ENCODE assay signal across 1 cellular context in genomic region chr2:85774126-85774978, GRCh38.
TF ChIP-seq lines count a peak whose summit lies in the region.

No MANE protein-coding gene starts in this region.

TF ChIP-seq in IMR-90, 13 proteins besides CTCF, POLR2A, EP300 and RAD21:
- TF ChIP-seq MAFK (IDR thresholded peaks at IDR 0.05; ENCODE audit: low read depth, low read length) (no peak), BHLHE40 (IDR thresholded peaks at IDR 0.05; ENCODE audit: low read depth, low read length) (no peak), MXI1 (IDR thresholded peaks at IDR 0.05; ENCODE audit: borderline replicate concordance, low read depth, low read length) (no peak), RFX5 (IDR thresholded peaks at IDR 0.05; ENCODE audit: low read depth, low read length) (no peak), RCOR1 (IDR thresholded peaks at IDR 0.05; ENCODE audit: insufficient replicate concordance, low read length) (no peak), FOS (IDR thresholded peaks at IDR 0.05; ENCODE audit: low read depth, low read length) (no peak), CEBPB (IDR thresholded peaks at IDR 0.05; ENCODE audit: low read depth, low read length) (no peak), CHD1 (IDR thresholded peaks at IDR 0.05; ENCODE audit: low read depth, low read length) (no peak), SMC3 (IDR thresholded peaks at IDR 0.05; ENCODE audit: low read depth, low read length) (no peak), NFE2L2 (IDR thresholded peaks at IDR 0.05; ENCODE audit: low read depth, low read length) (no peak), MAZ (IDR thresholded peaks at IDR 0.05; ENCODE audit: borderline replicate concordance, low read depth, low read length) (no peak)
- TF ChIP-seq, protein P1, sequence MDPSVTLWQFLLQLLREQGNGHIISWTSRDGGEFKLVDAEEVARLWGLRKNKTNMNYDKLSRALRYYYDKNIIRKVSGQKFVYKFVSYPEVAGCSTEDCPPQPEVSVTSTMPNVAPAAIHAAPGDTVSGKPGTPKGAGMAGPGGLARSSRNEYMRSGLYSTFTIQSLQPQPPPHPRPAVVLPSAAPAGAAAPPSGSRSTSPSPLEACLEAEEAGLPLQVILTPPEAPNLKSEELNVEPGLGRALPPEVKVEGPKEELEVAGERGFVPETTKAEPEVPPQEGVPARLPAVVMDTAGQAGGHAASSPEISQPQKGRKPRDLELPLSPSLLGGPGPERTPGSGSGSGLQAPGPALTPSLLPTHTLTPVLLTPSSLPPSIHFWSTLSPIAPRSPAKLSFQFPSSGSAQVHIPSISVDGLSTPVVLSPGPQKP (IDR thresholded peaks at IDR 0.05; ENCODE audit: borderline replicate concordance, low read depth, low read length), result no peak
- TF ChIP-seq, protein P2, sequence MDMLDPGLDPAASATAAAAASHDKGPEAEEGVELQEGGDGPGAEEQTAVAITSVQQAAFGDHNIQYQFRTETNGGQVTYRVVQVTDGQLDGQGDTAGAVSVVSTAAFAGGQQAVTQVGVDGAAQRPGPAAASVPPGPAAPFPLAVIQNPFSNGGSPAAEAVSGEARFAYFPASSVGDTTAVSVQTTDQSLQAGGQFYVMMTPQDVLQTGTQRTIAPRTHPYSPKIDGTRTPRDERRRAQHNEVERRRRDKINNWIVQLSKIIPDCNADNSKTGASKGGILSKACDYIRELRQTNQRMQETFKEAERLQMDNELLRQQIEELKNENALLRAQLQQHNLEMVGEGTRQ (IDR thresholded peaks at IDR 0.05; ENCODE audit: low read depth, low read length), result no peak
